In the genomic region with DNA sequence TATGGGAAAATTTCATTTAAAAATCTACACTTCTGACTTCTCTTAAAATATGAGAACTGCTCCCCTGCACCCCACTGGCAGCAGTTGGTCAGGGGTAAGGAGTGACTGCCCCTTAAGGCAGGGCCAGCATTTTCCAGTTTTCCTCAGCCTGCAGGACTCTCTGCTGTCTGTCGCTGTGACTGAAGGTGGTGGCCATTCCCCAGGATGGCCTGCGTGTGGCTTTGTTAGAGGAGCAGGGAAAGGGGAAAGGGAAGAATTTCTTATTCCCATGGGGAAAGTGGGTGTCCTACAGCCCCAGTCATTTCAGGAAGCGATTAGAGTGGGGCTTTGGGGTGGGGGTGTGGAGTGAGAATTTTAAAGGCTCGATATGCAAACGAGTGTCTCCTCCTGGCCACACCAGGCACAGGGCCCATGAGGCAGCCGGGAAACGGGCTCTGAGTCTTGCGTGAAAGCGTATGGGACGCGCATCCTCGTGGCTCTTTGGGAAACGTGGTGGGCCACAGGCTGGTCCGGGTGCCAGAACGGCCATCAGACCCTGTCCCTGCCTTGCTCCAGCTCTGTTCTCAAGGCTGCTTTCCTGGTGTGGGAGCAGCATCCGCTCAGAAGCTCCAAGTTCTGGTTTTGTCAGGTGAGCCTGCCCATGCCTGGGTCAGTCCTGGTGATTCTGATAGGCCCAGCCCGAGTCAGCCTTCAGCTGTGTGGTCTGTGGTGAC, we compare ENCODE assay signal across 2 cellular contexts.
TF ChIP-seq lines count a peak whose summit lies in the region.

No MANE protein-coding gene starts in this region.

TF ChIP-seq in GM23338, 12 proteins besides CTCF, POLR2A, EP300 and RAD21 (continues in another document):
- TF ChIP-seq ZNF331 (CRISPR knock-in tag; IDR thresholded peaks at IDR 0.05; ENCODE audit: low read depth) (no peak), ZNF114 (CRISPR knock-in tag; IDR thresholded peaks at IDR 0.05) (no peak), EZH2 (IDR thresholded peaks at IDR 0.05; ENCODE audit: low read depth, unreplicated experiment) (no peak), CREB1 (CRISPR knock-in tag; IDR thresholded peaks at IDR 0.05; ENCODE audit: low read depth) (no peak), JUNB (IDR thresholded peaks at IDR 0.05; ENCODE audit: unreplicated experiment) (no peak), STAT1 (IDR thresholded peaks at IDR 0.05; ENCODE audit: unreplicated experiment) (no peak)
- TF ChIP-seq, protein P1, sequence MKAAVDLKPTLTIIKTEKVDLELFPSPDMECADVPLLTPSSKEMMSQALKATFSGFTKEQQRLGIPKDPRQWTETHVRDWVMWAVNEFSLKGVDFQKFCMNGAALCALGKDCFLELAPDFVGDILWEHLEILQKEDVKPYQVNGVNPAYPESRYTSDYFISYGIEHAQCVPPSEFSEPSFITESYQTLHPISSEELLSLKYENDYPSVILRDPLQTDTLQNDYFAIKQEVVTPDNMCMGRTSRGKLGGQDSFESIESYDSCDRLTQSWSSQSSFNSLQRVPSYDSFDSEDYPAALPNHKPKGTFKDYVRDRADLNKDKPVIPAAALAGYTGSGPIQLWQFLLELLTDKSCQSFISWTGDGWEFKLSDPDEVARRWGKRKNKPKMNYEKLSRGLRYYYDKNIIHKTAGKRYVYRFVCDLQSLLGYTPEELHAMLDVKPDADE (IDR thresholded peaks at IDR 0.05) = no peak
- TF ChIP-seq, protein P2, sequence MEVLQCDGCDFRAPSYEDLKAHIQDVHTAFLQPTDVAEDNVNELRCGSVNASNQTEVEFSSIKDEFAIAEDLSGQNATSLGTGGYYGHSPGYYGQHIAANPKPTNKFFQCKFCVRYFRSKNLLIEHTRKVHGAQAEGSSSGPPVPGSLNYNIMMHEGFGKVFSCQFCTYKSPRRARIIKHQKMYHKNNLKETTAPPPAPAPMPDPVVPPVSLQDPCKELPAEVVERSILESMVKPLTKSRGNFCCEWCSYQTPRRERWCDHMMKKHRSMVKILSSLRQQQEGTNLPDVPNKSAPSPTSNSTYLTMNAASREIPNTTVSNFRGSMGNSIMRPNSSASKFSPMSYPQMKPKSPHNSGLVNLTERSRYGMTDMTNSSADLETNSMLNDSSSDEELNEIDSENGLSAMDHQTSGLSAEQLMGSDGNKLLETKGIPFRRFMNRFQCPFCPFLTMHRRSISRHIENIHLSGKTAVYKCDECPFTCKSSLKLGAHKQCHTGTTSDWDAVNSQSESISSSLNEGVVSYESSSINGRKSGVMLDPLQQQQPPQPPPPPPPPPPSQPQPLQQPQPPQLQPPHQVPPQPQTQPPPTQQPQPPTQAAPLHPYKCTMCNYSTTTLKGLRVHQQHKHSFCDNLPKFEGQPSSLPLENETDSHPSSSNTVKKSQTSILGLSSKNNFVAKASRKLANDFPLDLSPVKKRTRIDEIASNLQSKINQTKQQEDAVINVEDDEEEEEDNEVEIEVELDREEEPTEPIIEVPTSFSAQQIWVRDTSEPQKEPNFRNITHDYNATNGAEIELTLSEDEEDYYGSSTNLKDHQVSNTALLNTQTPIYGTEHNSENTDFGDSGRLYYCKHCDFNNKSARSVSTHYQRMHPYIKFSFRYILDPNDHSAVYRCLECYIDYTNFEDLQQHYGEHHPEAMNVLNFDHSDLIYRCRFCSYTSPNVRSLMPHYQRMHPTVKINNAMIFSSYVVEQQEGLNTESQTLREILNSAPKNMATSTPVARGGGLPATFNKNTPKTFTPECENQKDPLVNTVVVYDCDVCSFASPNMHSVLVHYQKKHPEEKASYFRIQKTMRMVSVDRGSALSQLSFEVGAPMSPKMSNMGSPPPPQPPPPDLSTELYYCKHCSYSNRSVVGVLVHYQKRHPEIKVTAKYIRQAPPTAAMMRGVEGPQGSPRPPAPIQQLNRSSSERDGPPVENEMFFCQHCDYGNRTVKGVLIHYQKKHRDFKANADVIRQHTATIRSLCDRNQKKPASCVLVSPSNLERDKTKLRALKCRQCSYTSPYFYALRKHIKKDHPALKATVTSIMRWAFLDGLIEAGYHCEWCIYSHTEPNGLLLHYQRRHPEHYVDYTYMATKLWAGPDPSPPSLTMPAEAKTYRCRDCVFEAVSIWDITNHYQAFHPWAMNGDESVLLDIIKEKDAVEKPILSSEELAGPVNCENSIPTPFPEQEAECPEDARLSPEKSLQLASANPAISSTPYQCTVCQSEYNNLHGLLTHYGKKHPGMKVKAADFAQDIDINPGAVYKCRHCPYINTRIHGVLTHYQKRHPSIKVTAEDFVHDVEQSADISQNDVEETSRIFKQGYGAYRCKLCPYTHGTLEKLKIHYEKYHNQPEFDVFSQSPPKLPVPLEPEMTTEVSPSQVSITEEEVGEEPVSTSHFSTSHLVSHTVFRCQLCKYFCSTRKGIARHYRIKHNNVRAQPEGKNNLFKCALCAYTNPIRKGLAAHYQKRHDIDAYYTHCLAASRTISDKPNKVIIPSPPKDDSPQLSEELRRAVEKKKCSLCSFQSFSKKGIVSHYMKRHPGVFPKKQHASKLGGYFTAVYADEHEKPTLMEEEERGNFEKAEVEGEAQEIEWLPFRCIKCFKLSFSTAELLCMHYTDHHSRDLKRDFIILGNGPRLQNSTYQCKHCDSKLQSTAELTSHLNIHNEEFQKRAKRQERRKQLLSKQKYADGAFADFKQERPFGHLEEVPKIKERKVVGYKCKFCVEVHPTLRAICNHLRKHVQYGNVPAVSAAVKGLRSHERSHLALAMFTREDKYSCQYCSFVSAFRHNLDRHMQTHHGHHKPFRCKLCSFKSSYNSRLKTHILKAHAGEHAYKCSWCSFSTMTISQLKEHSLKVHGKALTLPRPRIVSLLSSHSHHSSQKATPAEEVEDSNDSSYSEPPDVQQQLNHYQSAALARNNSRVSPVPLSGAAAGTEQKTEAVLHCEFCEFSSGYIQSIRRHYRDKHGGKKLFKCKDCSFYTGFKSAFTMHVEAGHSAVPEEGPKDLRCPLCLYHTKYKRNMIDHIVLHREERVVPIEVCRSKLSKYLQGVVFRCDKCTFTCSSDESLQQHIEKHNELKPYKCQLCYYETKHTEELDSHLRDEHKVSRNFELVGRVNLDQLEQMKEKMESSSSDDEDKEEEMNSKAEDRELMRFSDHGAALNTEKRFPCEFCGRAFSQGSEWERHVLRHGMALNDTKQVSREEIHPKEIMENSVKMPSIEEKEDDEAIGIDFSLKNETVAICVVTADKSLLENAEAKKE (CRISPR knock-in tag; IDR thresholded peaks at IDR 0.05) = no peak

TF ChIP-seq in WTC11, 78 proteins besides CTCF, POLR2A, EP300 and RAD21:
- TF ChIP-seq, protein P3, sequence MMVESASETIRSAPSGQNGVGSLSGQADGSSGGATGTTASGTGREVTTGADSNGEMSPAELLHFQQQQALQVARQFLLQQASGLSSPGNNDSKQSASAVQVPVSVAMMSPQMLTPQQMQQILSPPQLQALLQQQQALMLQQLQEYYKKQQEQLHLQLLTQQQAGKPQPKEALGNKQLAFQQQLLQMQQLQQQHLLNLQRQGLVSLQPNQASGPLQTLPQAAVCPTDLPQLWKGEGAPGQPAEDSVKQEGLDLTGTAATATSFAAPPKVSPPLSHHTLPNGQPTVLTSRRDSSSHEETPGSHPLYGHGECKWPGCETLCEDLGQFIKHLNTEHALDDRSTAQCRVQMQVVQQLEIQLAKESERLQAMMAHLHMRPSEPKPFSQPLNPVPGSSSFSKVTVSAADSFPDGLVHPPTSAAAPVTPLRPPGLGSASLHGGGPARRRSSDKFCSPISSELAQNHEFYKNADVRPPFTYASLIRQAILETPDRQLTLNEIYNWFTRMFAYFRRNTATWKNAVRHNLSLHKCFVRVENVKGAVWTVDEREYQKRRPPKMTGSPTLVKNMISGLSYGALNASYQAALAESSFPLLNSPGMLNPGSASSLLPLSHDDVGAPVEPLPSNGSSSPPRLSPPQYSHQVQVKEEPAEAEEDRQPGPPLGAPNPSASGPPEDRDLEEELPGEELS (CRISPR knock-in tag; IDR thresholded peaks at IDR 0.05) = no peak
- TF ChIP-seq, protein P4, sequence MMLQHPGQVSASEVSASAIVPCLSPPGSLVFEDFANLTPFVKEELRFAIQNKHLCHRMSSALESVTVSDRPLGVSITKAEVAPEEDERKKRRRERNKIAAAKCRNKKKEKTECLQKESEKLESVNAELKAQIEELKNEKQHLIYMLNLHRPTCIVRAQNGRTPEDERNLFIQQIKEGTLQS (CRISPR knock-in tag; conservative IDR thresholded peaks at IDR 0.05) = no peak
- TF ChIP-seq, protein P5, sequence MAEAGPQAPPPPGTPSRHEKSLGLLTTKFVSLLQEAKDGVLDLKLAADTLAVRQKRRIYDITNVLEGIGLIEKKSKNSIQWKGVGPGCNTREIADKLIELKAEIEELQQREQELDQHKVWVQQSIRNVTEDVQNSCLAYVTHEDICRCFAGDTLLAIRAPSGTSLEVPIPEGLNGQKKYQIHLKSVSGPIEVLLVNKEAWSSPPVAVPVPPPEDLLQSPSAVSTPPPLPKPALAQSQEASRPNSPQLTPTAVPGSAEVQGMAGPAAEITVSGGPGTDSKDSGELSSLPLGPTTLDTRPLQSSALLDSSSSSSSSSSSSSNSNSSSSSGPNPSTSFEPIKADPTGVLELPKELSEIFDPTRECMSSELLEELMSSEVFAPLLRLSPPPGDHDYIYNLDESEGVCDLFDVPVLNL (CRISPR knock-in tag; IDR thresholded peaks at IDR 0.05; ENCODE audit: borderline replicate concordance, low read depth) = no peak
- TF ChIP-seq, protein P6, sequence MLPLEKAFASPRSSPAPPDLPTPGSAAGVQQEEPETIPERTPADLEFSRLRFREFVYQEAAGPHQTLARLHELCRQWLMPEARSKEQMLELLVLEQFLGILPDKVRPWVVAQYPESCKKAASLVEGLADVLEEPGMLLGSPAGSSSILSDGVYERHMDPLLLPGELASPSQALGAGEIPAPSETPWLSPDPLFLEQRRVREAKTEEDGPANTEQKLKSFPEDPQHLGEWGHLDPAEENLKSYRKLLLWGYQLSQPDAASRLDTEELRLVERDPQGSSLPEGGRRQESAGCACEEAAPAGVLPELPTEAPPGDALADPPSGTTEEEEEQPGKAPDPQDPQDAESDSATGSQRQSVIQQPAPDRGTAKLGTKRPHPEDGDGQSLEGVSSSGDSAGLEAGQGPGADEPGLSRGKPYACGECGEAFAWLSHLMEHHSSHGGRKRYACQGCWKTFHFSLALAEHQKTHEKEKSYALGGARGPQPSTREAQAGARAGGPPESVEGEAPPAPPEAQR (CRISPR knock-in tag; IDR thresholded peaks at IDR 0.05) = no peak
- TF ChIP-seq, protein P7, sequence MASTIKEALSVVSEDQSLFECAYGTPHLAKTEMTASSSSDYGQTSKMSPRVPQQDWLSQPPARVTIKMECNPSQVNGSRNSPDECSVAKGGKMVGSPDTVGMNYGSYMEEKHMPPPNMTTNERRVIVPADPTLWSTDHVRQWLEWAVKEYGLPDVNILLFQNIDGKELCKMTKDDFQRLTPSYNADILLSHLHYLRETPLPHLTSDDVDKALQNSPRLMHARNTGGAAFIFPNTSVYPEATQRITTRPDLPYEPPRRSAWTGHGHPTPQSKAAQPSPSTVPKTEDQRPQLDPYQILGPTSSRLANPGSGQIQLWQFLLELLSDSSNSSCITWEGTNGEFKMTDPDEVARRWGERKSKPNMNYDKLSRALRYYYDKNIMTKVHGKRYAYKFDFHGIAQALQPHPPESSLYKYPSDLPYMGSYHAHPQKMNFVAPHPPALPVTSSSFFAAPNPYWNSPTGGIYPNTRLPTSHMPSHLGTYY (CRISPR knock-in tag; IDR thresholded peaks at IDR 0.05) = no peak
